Comparison of ENCODE assay signal across 8 cellular contexts in the genomic region with DNA sequence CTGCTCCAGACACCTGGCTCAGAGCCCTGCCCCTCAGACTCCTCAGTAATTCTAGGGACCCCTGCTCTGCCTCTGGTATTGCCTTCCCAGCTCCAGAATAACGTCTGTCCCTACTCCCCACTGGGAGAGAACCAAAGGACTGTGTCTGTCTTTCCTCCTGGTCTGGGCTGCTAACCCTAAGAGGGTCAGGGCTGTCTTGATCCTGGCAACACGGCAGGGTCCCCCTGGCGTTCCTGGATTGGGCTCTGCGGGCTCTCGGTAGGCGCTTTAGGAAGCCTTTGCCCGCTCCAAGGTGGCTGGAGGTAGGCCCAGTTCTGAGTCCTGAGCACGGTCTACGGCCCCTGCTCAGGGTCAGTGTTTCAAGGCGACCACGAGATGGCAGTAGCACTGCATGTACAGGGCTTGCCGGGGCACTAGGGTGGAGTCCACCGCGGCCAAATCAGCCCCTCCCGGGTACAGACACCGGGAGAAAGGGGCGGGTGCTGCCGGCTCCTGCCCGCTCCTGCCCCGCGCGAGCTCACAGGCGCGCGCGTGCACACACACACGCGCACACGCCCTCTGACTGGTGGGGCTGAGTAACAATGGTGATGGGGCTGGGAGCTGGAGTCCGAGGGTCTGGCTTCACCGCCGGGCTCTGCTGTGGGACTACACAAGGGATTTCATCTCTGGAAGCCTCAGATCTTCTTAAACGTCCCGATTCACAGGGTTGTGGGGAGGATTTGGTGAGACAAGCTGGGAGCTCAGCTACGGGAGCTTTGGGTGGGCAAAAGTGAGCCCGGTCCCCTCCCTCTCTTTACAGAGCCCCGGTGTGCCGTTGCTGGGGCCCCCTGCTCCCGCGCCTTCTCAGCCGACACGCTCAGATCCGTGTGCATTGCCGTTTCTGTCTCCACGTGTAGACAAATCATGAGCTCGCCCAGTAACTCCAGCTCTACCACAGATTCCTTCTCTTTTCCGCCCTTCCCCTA. TPM values are rescaled to one million over a fixed set of nuclear protein-coding genes. Genes with fewer than 3 reads are reported as not detected.
DNase-seq lines count a peak whose midpoint lies in the region; ATAC-seq and TF ChIP-seq lines count a peak whose summit lies in the region.

No MANE protein-coding gene starts in this region.

- DNase-seq in AG08396 (ENCODE audit: low spot score), result peak; percentile 96
- DNase-seq in NCI-H345 treated with DMSO at 0.1 percent for 48 hours (lab: John Stamatoyannopoulos, UW; ENCODE audit: unreplicated experiment), result peak; percentile 29
- DNase-seq in activated CD4-positive, CD25-positive, alpha-beta regulatory T cell treated with anti-CD3 and anti-CD28 coated beads, Interleukin-2, amount 50 U/mL, for 72 hours, result peak; percentile 85
- DNase-seq in cerebellar nuclear complex (lab: John Stamatoyannopoulos, UW), result peak; percentile 47 to 88
- peak; percentile 63 for DNase-seq in kidney epithelial cell (ENCODE audit: low read depth)
- peak; percentile 67 to 73 for DNase-seq in stimulated activated CD4-positive, alpha-beta T cell treated with anti-CD3 and anti-CD28 coated beads, Interleukin-15, amount 100 ng/mL, for 1 hour (ENCODE audit: low read depth in 1 of 2, low spot score in 1 of 2)

- H3K4me3 ChIP-seq in kidney epithelial cell (ENCODE audit: low read depth, low read length), result peak overlapping the region; percentile 33

- H3K27me3 ChIP-seq in kidney epithelial cell (ENCODE audit: control insufficient read depth, insufficient read depth, low read length), result no peaks in the 10 kb centered on the region

- no peaks in the 10 kb centered on the region for H3K36me3 ChIP-seq in kidney epithelial cell (ENCODE audit: control insufficient read depth, insufficient read depth, low read length)

- TF ChIP-seq POLR2A in GM18951 (IDR thresholded peaks at IDR 0.05; ENCODE audit: extremely low read depth, insufficient read depth, insufficient read length), result peak; percentile 31

- TF ChIP-seq CTCF in kidney epithelial cell (IDR thresholded peaks at IDR 0.05; ENCODE audit: insufficient read depth, low read length, poor library complexity, severe bottlenecking), result peak; percentile 89

- in situ Hi-C loops in GM18951 (cut with MboI; ENCODE audit: low sequenced_read_pairs, unreplicated experiment), result loop anchor here (5.0 kb wide), 1 partner anchor 241 kb away; no protein-coding TSS in a partner anchor

- peak; percentile 73 for ATAC-seq in HG03342 (IDR thresholded peaks at IDR 0.05; ENCODE audit: unreplicated experiment)

RNA-seq across cellular contexts. Expression of gene HMOX1, which starts 30.1 kb away (rescaled TPM):
- 37.7 and 45.7 TPM in 2 replicates for total RNA-seq in kidney epithelial cell

RNA-seq across cellular contexts. Expression of gene MCM5, which starts 49.1 kb away (rescaled TPM):
- total RNA-seq in kidney epithelial cell, result 31.5 and 34.6 TPM in 2 replicates

RNA-seq across cellular contexts. Expression of gene TOM1, which starts 51.1 kb away (rescaled TPM):
- 49.2 and 61.5 TPM in 2 replicates for total RNA-seq in kidney epithelial cell

Comparison
In these comparisons a context has a peak if more than half of its experiments do, and no peak if none do; other contexts are left out.
1. Peak in every context shown above with its lines: DNase-seq, ATAC-seq and H3K4me3 ChIP-seq.
2. DNase-seq: peak in every context shown above with its lines; median percentile 96 in AG08396; 85 in activated CD4-positive, CD25-positive, alpha-beta regulatory T cell treated with anti-CD3 and anti-CD28 coated beads, Interleukin-2, amount 50 U/mL, for 72 hours; 70 in stimulated activated CD4-positive, alpha-beta T cell treated with anti-CD3 and anti-CD28 coated beads, Interleukin-15, amount 100 ng/mL, for 1 hour; 68 in cerebellar nuclear complex; 63 in kidney epithelial cell; 29 in NCI-H345 treated with DMSO at 0.1 percent for 48 hours.